In the genomic region with DNA sequence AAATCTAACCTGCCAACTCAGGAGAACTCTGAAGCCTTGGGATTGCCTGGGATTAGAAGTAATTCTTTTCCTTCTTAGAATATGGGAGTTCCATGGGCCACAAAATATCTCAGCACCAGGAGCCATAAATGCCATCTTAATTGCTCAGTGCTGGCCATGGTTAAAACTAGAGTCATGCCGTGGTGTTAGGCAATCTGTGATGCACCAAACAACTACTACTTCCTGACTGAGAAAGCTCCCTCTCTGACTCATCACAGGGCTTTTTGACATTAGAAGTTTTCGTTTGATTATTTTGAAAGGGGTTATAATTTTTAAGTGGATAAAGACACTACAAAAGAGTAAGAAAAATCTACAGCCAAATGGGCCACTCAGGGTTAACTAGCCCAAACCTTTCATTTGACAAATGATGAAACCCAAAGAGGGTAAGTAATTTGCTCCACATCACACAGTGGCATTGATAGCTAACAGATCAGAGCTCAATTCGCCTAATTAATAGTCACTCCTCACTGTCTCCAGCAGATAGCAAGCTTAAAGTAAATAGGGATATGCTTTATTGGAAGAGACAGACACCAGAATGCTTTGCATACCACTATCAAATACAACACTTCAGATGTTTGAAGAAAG, we compare ENCODE assay signal across 15 cellular contexts.
DNase-seq lines count a peak whose midpoint lies in the region; ATAC-seq, FAIRE-seq and TF ChIP-seq lines count a peak whose summit lies in the region.
"Had no signal": no experiment of that assay in that cellular context is flagged by ENCODE, and none has a peak within 500 bp of the region (broad histone marks: within the 10 kb centered on the region; RNA-seq: fewer than 3 reads in every experiment).

No MANE protein-coding gene starts in this region.

- no peaks in the 10 kb centered on the region for H3K36me3 Mint-ChIP-seq in Caco-2 (ENCODE audit: insufficient read depth, unreplicated experiment)

- no peak overlapping the region for H3K27ac Mint-ChIP-seq in Caco-2 (ENCODE audit: unreplicated experiment)

- TF ChIP-seq CTCF in fibroblast of villous mesenchyme (IDR thresholded peaks at IDR 0.05; ENCODE audit: insufficient read depth, low read depth, low read length) (no peak), left lung (IDR thresholded peaks at IDR 0.05) (no peak), Caco-2 (IDR thresholded peaks at IDR 0.05; ENCODE audit: insufficient read depth in 1 of 2, low read depth in 1 of 2, low read length in 1 of 2, severe bottlenecking in 1 of 2, unreplicated experiment in 1 of 2) (no peak)

- no peaks in the 10 kb centered on the region for H3K9me3 ChIP-seq in left lung
- H3K9me3 ChIP-seq in Caco-2 = no peaks in the 10 kb centered on the region
- H3K9me3 ChIP-seq: SJSA1 had no signal

- intact Hi-C loops in left lung (cut with DNase I) (no loop called here), Caco-2 (cut with micrococcal nuclease; ENCODE audit: unreplicated experiment) (no loop called here)

- H3K4me1 Mint-ChIP-seq in Caco-2 (ENCODE audit: low read depth, unreplicated experiment) = peaks cover 6% of the 10 kb centered on the region

- H3K4me1 ChIP-seq in left lung (no peaks in the 10 kb centered on the region), Caco-2 (peaks cover 4% of the 10 kb centered on the region; the same call in 1 of the 2 replicates)
- H3K4me1 ChIP-seq: SJSA1 had no signal

- POLR2A ChIA-PET in Caco-2 (lab: Charles Lee) = no interaction called here

- CTCF ChIA-PET in Caco-2 (lab: Charles Lee) = no interaction called here

- H3K27me3 Mint-ChIP-seq in Caco-2 (ENCODE audit: insufficient read depth, unreplicated experiment) = no peaks in the 10 kb centered on the region

- H3K36me3 ChIP-seq in left lung = no peaks in the 10 kb centered on the region
- H3K36me3 ChIP-seq in Caco-2 (ENCODE audit: control insufficient read depth, insufficient read depth, low read length) = no peaks in the 10 kb centered on the region
- H3K36me3 ChIP-seq: SJSA1 had no signal

- H3K9me3 Mint-ChIP-seq in Caco-2 (ENCODE audit: unreplicated experiment) = no peaks in the 10 kb centered on the region

- no peaks in the 10 kb centered on the region for H3K27me3 ChIP-seq in left lung
- H3K27me3 ChIP-seq in Caco-2 (replicated peaks; ENCODE audit: control insufficient read depth, insufficient read depth, low read length) = no peaks in the 10 kb centered on the region

- H3K27ac ChIP-seq in left lung = no peak overlapping the region
- H3K27ac ChIP-seq: 22Rv1, SJSA1 had no signal

- H3K4me3 ChIP-seq in fibroblast of villous mesenchyme (ENCODE audit: low read depth, low read length) (no peak overlapping the region), left lung (no peak overlapping the region), Caco-2 (ENCODE audit: low read depth, low read length) (no peak overlapping the region)
- H3K4me3 ChIP-seq: K562, SJSA1 had no signal

- no peak for FAIRE-seq in urothelium cell line (lab: Jason Lieb, UNC)
- FAIRE-seq: G401.6, K562 had no signal

- no peak overlapping the region for H3K4me3 Mint-ChIP-seq in Caco-2 (ENCODE audit: unreplicated experiment)

- ATAC-seq in left lung = no peak
- ATAC-seq: K562 had no signal

- BruUV-seq in Caco-2 (replicated peaks; lab: Mats Ljungman, UMichigan) = no TSS peak

- DNase-seq in NCI-H526 (lab: John Stamatoyannopoulos, UW) = peak; percentile 2 to 17
- no peak for DNase-seq in NCI-H526 treated with DMSO at 0.1 percent for 48 hours (lab: John Stamatoyannopoulos, UW)
- DNase-seq in SK-N-DZ (ENCODE audit: low spot score) = peak; percentile 27
- peak; percentile 83 for DNase-seq in fibroblast of villous mesenchyme (ENCODE audit: low read depth)
- DNase-seq in urothelium cell line (ENCODE audit: low spot score) = peak; percentile 76
- no peak for DNase-seq in left lung
- no peak for DNase-seq in NCI-H345 (lab: John Stamatoyannopoulos, UW)
- DNase-seq in Caco-2 = no peak
- DNase-seq: activated CD4-positive, alpha-beta T cell treated with anti-CD3 and anti-CD28 coated beads for 4 hours; activated gamma-delta T cell; NCI-H2227 treated with DMSO at 0.1 percent for 48 hours had no signal

Comparison
In these comparisons a context has a peak if more than half of its experiments do, and no peak if none do; other contexts are left out.
1. DNase-seq: peak in NCI-H526 (2 of 2), SK-N-DZ (single experiment), fibroblast of villous mesenchyme (single experiment) and urothelium cell line (single experiment); none in NCI-H526 treated with DMSO at 0.1 percent for 48 hours (single experiment), left lung (0 of 2), NCI-H345 (single experiment) and Caco-2 (0 of 2).